8 cellular contexts compared by ENCODE assay signal in genomic region chr11:66857234-66857926, GRCh38. TPM values are rescaled to one million over a fixed set of nuclear protein-coding genes. Genes with fewer than 3 reads are reported as not detected.
DNase-seq lines count a peak whose midpoint lies in the region; ATAC-seq and TF ChIP-seq lines count a peak whose summit lies in the region.

No MANE protein-coding gene starts in this region.

- H3K27ac ChIP-seq in CD4-positive, alpha-beta memory T cell (ENCODE audit: low read depth, low read length), result no peak overlapping the region
- H3K27ac ChIP-seq in ascending aorta, result peak overlapping the region; percentile 65 to 66

- peaks cover 6% of the 10 kb centered on the region for H3K4me1 ChIP-seq in CD4-positive, alpha-beta memory T cell (ENCODE audit: insufficient read depth, low read length)
- H3K4me1 ChIP-seq in ascending aorta, result peaks cover 4 to 6% of the 10 kb centered on the region in 2 donors

- CTCF ChIA-PET in CD4-positive, alpha-beta memory T cell (lab: Charles Lee; ENCODE audit: partially characterized antibody), result no interaction called here

- no peaks in the 10 kb centered on the region for H3K27me3 Mint-ChIP-seq in CD4-positive, alpha-beta memory T cell
- no peaks in the 10 kb centered on the region for H3K27me3 Mint-ChIP-seq in memory B cell

- H3K36me3 ChIP-seq in CD4-positive, alpha-beta memory T cell (ENCODE audit: insufficient read depth, low read length), result no peaks in the 10 kb centered on the region
- H3K36me3 ChIP-seq in ascending aorta, result no peaks in the 10 kb centered on the region

- peak overlapping the region; percentile 52 to 85 (median 77) for H3K4me3 Mint-ChIP-seq in CD4-positive, alpha-beta memory T cell
- H3K4me3 Mint-ChIP-seq in memory B cell, result peak overlapping the region; percentile 75

- H3K4me1 Mint-ChIP-seq in CD4-positive, alpha-beta memory T cell, result peaks cover 2 to 24% (median 10%) of the 10 kb centered on the region in 4 donors
- peaks cover 7% of the 10 kb centered on the region for H3K4me1 Mint-ChIP-seq in memory B cell

- POLR2A ChIA-PET in CD4-positive, alpha-beta memory T cell (lab: Charles Lee; ENCODE audit: partially characterized antibody), result interaction anchor here (0.8 kb wide), 1 partner anchor 15 kb away, joined by 6 read pairs; no protein-coding TSS in a partner anchor

- peak overlapping the region in 1 of 7 donors; percentile 12 for H3K27ac Mint-ChIP-seq in CD4-positive, alpha-beta memory T cell
- no peak overlapping the region for H3K27ac Mint-ChIP-seq in memory B cell

- TF ChIP-seq CTCF in ascending aorta (IDR thresholded peaks at IDR 0.05), result no peak

- ATAC-seq in HG02885 (IDR thresholded peaks at IDR 0.05; ENCODE audit: poor library complexity, unreplicated experiment) (peak; percentile 12), memory B cell (ENCODE audit: low read depth) (no peak)

- H3K36me3 Mint-ChIP-seq in CD4-positive, alpha-beta memory T cell, result no peaks in the 10 kb centered on the region
- peaks cover 2% of the 10 kb centered on the region for H3K36me3 Mint-ChIP-seq in memory B cell

- no peaks in the 10 kb centered on the region for H3K27me3 ChIP-seq in CD4-positive, alpha-beta memory T cell (ENCODE audit: insufficient read depth, low read length)
- no peaks in the 10 kb centered on the region for H3K27me3 ChIP-seq in ascending aorta

- no peak for DNase-seq in CD4-positive, alpha-beta memory T cell
- DNase-seq in ascending aorta (ENCODE audit: low spot score in 2 of 2), result no peak
- DNase-seq in memory B cell (ENCODE audit: low spot score in 2 of 2), result no peak
- no peak for DNase-seq in A172 (ENCODE audit: low spot score)
- no peak for DNase-seq in putamen (ENCODE audit: low spot score)
- no peak for DNase-seq in GDM1 (lab: John Stamatoyannopoulos, UW)
- no peak for DNase-seq in activated CD4-positive, alpha-beta T cell treated with anti-CD3 and anti-CD28 coated beads for 1 hour

- no peaks in the 10 kb centered on the region for H3K9me3 ChIP-seq in CD4-positive, alpha-beta memory T cell (ENCODE audit: control insufficient read depth in 1 of 2, low read length in 2 of 2)
- H3K9me3 ChIP-seq in ascending aorta, result no peaks in the 10 kb centered on the region

- H3K4me3 ChIP-seq in CD4-positive, alpha-beta memory T cell (ENCODE audit: low read length in 2 of 2), result no peak overlapping the region
- H3K4me3 ChIP-seq in ascending aorta, result peak overlapping the region; percentile 64 to 85

- H3K9me3 Mint-ChIP-seq in CD4-positive, alpha-beta memory T cell, result peaks cover 0 to 4% (median 0%) of the 10 kb centered on the region in 8 donors
- H3K9me3 Mint-ChIP-seq in memory B cell, result no peaks in the 10 kb centered on the region

- intact Hi-C loops in CD4-positive, alpha-beta memory T cell (cut with micrococcal nuclease), result no loop called here
- intact Hi-C loops in ascending aorta (cut with DNase I), result loop anchor here (2.0 to 5.0 kb wide), 2 partner anchors 100 to 261 kb away; partner anchors contain the start of genes KDM2A and PC

RNA-seq across cellular contexts. Expression of gene LRFN4, which starts 0.5 kb away (rescaled TPM):
- 1 to 10 TPM; 5.1 to 5.3 TPM for total RNA-seq in CD4-positive, alpha-beta memory T cell
- 1 to 10 TPM in 1 of 2 donors, under 1 TPM in 1; 0.42 to 2.9 TPM for polyA plus RNA-seq in CD4-positive, alpha-beta memory T cell
- total RNA-seq in ascending aorta, result 60.5 TPM
- 54.7 and 63.3 TPM in 2 replicates for total RNA-seq in A172 (2014; rRNA removed; shearing (Covaris generic))

RNA-seq across cellular contexts. Expression of gene RCE1, which starts 14.1 kb away (rescaled TPM):
- 10 to 100 TPM; 30.0 to 34.5 TPM for total RNA-seq in CD4-positive, alpha-beta memory T cell
- polyA plus RNA-seq in CD4-positive, alpha-beta memory T cell, result 10 to 100 TPM; 23.3 to 31.3 TPM
- 45.7 TPM for total RNA-seq in ascending aorta
- total RNA-seq in A172 (2014; rRNA removed; shearing (Covaris generic)), result 26.7 and 27.2 TPM in 2 replicates

Comparison
In these comparisons a context has a peak if more than half of its experiments do, and no peak if none do; other contexts are left out.
1. H3K4me3 ChIP-seq: peak in ascending aorta (2 of 2); none in CD4-positive, alpha-beta memory T cell (0 of 2).